Comparison of ENCODE assay signal across 15 cellular contexts in genomic region chr14:93733231-93733630, GRCh38. TPM values are rescaled to one million over a fixed set of nuclear protein-coding genes. Genes with fewer than 3 reads are reported as not detected.
"Had no signal": no experiment of that assay in that cellular context is flagged by ENCODE, and none has a peak within 500 bp of the region (broad histone marks: within the 10 kb centered on the region; RNA-seq: fewer than 3 reads in every experiment).

No MANE protein-coding gene starts in this region.

- H3K9me3 ChIP-seq: colonic mucosa, ovary, sigmoid colon, tibial artery, vagina had no signal

- H3K36me3 ChIP-seq: colonic mucosa, ovary, WERI-Rb-1 had no signal

- DNase-seq: activated CD4-positive, alpha-beta memory T cell treated with anti-CD3 and anti-CD28 coated beads for 36 hours; activated CD8-positive, alpha-beta memory T cell treated with anti-CD3 and anti-CD28 coated beads, Interleukin-2, amount 10 ng/mL, durations not matched to agents 7 days and 5 days; activated naive CD4-positive, alpha-beta T cell treated with anti-CD3 and anti-CD28 coated beads, Interleukin-2, amount 10 ng/mL, durations not matched to agents 7 days and 5 days; activated T-cell treated with anti-CD3 and anti-CD28 coated beads, Interleukin-2, amount 50 U/mL, for 24 hours; colonic mucosa; effector CD4-positive, alpha-beta T cell; foreskin keratinocyte; kidney glomerular epithelial cell; sigmoid colon; stimulated activated CD4-positive, alpha-beta T cell treated with anti-CD3 and anti-CD28 coated beads, Interleukin-1b, Interleukin-23, amount 100 ng/mL, for 48 hours; tibial artery; WERI-Rb-1 had no signal

- ATAC-seq: activated CD8-positive, alpha-beta memory T cell treated with anti-CD3 and anti-CD28 coated beads, Interleukin-2, amount 10 ng/mL, durations not matched to agents 7 days and 5 days; foreskin keratinocyte had no signal

- H3K4me3 ChIP-seq: colonic mucosa, ovary, sigmoid colon, tibial artery, vagina had no signal

- H3K27ac ChIP-seq: colonic mucosa, foreskin keratinocyte, ovary, tibial artery, vagina, WERI-Rb-1 had no signal

- H3K4me1 ChIP-seq: colonic mucosa, foreskin keratinocyte, vagina had no signal

- H3K27me3 ChIP-seq: colonic mucosa, foreskin keratinocyte, ovary, sigmoid colon, tibial artery, vagina had no signal

RNA-seq across cellular contexts. Expression of gene PRIMA1, which starts 55.1 kb away (rescaled TPM):
- total RNA-seq: activated CD4-positive, alpha-beta memory T cell treated with anti-CD3 and anti-CD28 coated beads for 36 hours; activated CD8-positive, alpha-beta memory T cell treated with anti-CD3 and anti-CD28 coated beads, Interleukin-2, amount 10 ng/mL, durations not matched to agents 7 days and 5 days; foreskin keratinocyte had no signal
- polyA plus RNA-seq: foreskin keratinocyte, neural cell had no signal
